37 cellular contexts compared by ENCODE assay signal in genomic region chr6:122283884-122284283, GRCh38.
"Had no signal": no experiment of that assay in that cellular context is flagged by ENCODE, and none has a peak within 500 bp of the region (broad histone marks: within the 10 kb centered on the region; RNA-seq: fewer than 3 reads in every experiment).

No MANE protein-coding gene starts in this region.

- H3K27me3 ChIP-seq: adrenal gland, body of pancreas, brain microvascular endothelial cell, breast epithelium had no signal

- H3K27ac Mint-ChIP-seq: activated B cell treated with CpG ODN at 0.5 μM for 24 hours; activated CD4-positive, alpha-beta memory T cell treated with anti-CD3 and anti-CD28 coated beads for 36 hours; activated CD4-positive, alpha-beta T cell treated with anti-CD3 and anti-CD28 coated beads, Interleukin-2, amount 10 ng/mL, durations not matched to agents 24 days and 14 days; activated CD8-positive, alpha-beta T cell treated with anti-CD3 and anti-CD28 coated beads for 36 hours; activated naive CD4-positive, alpha-beta T cell treated with anti-CD3 and anti-CD28 coated beads for 36 hours; activated naive CD4-positive, alpha-beta T cell treated with anti-CD3 and anti-CD28 coated beads, Interleukin-2, amount 50 U/mL, for 72 hours; activated naive CD8-positive, alpha-beta T cell treated with anti-CD3 and anti-CD28 coated beads for 36 hours; activated T-cell treated with anti-CD3 and anti-CD28 coated beads, Interleukin-2, amount 50 U/mL, for 72 hours; activated T-helper 1 cell treated with anti-CD3 and anti-CD28 coated beads, Interleukin-12 subunit alpha, Interleukin-12 subunit beta, Interleukin-2, Interleukin-4 antibody, amounts not matched to agents 30 ng/mL and 10 ng/mL and 1 ng/mL, durations not matched to agents 14 hours and 24 hours and 36 hours; activated T-helper 17 cell treated with anti-CD3 and anti-CD28 coated beads, Interleukin-2, amount 50 U/mL, for 72 hours; T-helper 1 cell treated with Interleukin-12 subunit alpha and Interleukin-12 subunit beta and Interleukin-4 antibody, amounts not matched to agents 30 μg/mL and 1 μg/mL, for 36 hours; T-helper 2 cell treated with Interferon-gamma antibody and Interleukin-4, amounts not matched to agents 5 μg/mL and 100 μg/mL, for 36 hours had no signal

- FAIRE-seq: astrocyte, TTC549 had no signal

- H3K36me3 Mint-ChIP-seq: activated CD4-positive, alpha-beta memory T cell treated with anti-CD3 and anti-CD28 coated beads for 36 hours; activated naive CD4-positive, alpha-beta T cell treated with anti-CD3 and anti-CD28 coated beads, Interleukin-2, amount 50 U/mL, for 72 hours; activated naive CD8-positive, alpha-beta T cell treated with anti-CD3 and anti-CD28 coated beads for 36 hours had no signal

- H3K4me1 ChIP-seq: adrenal gland, body of pancreas, breast epithelium had no signal

- H3K4me3 ChIP-seq: adrenal gland, body of pancreas, breast epithelium had no signal

- ATAC-seq: activated CD8-positive, alpha-beta T cell treated with anti-CD3 and anti-CD28 coated beads for 36 hours; activated naive CD4-positive, alpha-beta T cell treated with anti-CD3 and anti-CD28 coated beads, Interleukin-2, amount 50 U/mL, for 72 hours; activated T-cell treated with anti-CD3 and anti-CD28 coated beads, Interleukin-2, amount 50 U/mL, for 4 hours; activated T-cell treated with anti-CD3 and anti-CD28 coated beads, Interleukin-2, amount 50 U/mL, for 72 hours; activated T-helper 17 cell treated with anti-CD3 and anti-CD28 coated beads, Interleukin-2, amount 50 U/mL, for 72 hours; body of pancreas had no signal

- H3K4me3 Mint-ChIP-seq: activated B cell treated with CpG ODN at 0.5 μM for 24 hours; activated CD4-positive, alpha-beta memory T cell treated with anti-CD3 and anti-CD28 coated beads for 36 hours; activated CD4-positive, alpha-beta T cell treated with anti-CD3 and anti-CD28 coated beads, Interleukin-2, amount 10 ng/mL, durations not matched to agents 24 days and 14 days; activated CD8-positive, alpha-beta T cell treated with anti-CD3 and anti-CD28 coated beads for 36 hours; activated naive CD4-positive, alpha-beta T cell treated with anti-CD3 and anti-CD28 coated beads for 36 hours; activated naive CD8-positive, alpha-beta T cell treated with anti-CD3 and anti-CD28 coated beads for 36 hours; activated T-cell treated with anti-CD3 and anti-CD28 coated beads, Interleukin-2, amount 50 U/mL, for 4 hours; activated T-cell treated with anti-CD3 and anti-CD28 coated beads, Interleukin-2, amount 50 U/mL, for 72 hours; activated T-helper 1 cell treated with anti-CD3 and anti-CD28 coated beads, Interleukin-12 subunit alpha, Interleukin-12 subunit beta, Interleukin-2, Interleukin-4 antibody, amounts not matched to agents 30 ng/mL and 10 ng/mL and 1 ng/mL, durations not matched to agents 14 hours and 24 hours and 36 hours; activated T-helper 17 cell treated with anti-CD3 and anti-CD28 coated beads, Interleukin-2, amount 50 U/mL, for 72 hours; T-helper 1 cell treated with Interleukin-12 subunit alpha and Interleukin-12 subunit beta and Interleukin-4 antibody, amounts not matched to agents 30 μg/mL and 1 μg/mL, for 36 hours; T-helper 2 cell treated with Interferon-gamma antibody and Interleukin-4, amounts not matched to agents 5 μg/mL and 100 μg/mL, for 36 hours had no signal

- H3K9me3 Mint-ChIP-seq: activated B cell treated with CpG ODN at 0.5 μM for 24 hours; activated CD4-positive, alpha-beta memory T cell treated with anti-CD3 and anti-CD28 coated beads for 36 hours; activated CD4-positive, alpha-beta T cell treated with anti-CD3 and anti-CD28 coated beads, Interleukin-2, amount 10 ng/mL, durations not matched to agents 24 days and 14 days; activated CD8-positive, alpha-beta T cell treated with anti-CD3 and anti-CD28 coated beads for 36 hours; activated naive CD4-positive, alpha-beta T cell treated with anti-CD3 and anti-CD28 coated beads for 36 hours; activated naive CD4-positive, alpha-beta T cell treated with anti-CD3 and anti-CD28 coated beads, Interleukin-2, amount 50 U/mL, for 72 hours; activated naive CD8-positive, alpha-beta T cell treated with anti-CD3 and anti-CD28 coated beads for 36 hours; activated T-cell treated with anti-CD3 and anti-CD28 coated beads, Interleukin-2, amount 50 U/mL, for 4 hours; activated T-cell treated with anti-CD3 and anti-CD28 coated beads, Interleukin-2, amount 50 U/mL, for 72 hours; activated T-helper 1 cell treated with anti-CD3 and anti-CD28 coated beads, Interleukin-12 subunit alpha, Interleukin-12 subunit beta, Interleukin-2, Interleukin-4 antibody, amounts not matched to agents 30 ng/mL and 10 ng/mL and 1 ng/mL, durations not matched to agents 14 hours and 24 hours and 36 hours; activated T-helper 17 cell treated with anti-CD3 and anti-CD28 coated beads, Interleukin-2, amount 50 U/mL, for 72 hours; T-helper 1 cell treated with Interleukin-12 subunit alpha and Interleukin-12 subunit beta and Interleukin-4 antibody, amounts not matched to agents 30 μg/mL and 1 μg/mL, for 36 hours; T-helper 2 cell treated with Interferon-gamma antibody and Interleukin-4, amounts not matched to agents 5 μg/mL and 100 μg/mL, for 36 hours had no signal

- H3K27me3 Mint-ChIP-seq: activated B cell treated with CpG ODN at 0.5 μM for 24 hours; activated CD4-positive, alpha-beta memory T cell treated with anti-CD3 and anti-CD28 coated beads for 36 hours; activated CD4-positive, alpha-beta T cell treated with anti-CD3 and anti-CD28 coated beads, Interleukin-2, amount 10 ng/mL, durations not matched to agents 24 days and 14 days; activated CD8-positive, alpha-beta T cell treated with anti-CD3 and anti-CD28 coated beads for 36 hours; activated T-helper 17 cell treated with anti-CD3 and anti-CD28 coated beads, Interleukin-2, amount 50 U/mL, for 72 hours had no signal

- DNase-seq: activated B cell treated with CpG ODN at 0.5 μM for 24 hours; activated CD4-positive, alpha-beta memory T cell treated with anti-CD3 and anti-CD28 coated beads for 36 hours; activated CD4-positive, alpha-beta T cell treated with anti-CD3 and anti-CD28 coated beads for 4 hours; activated CD4-positive, alpha-beta T cell treated with anti-CD3 and anti-CD28 coated beads, Interleukin-2, amount 10 ng/mL, durations not matched to agents 24 days and 14 days; activated CD4-positive, alpha-beta T cell treated with anti-CD3 and anti-CD28 coated beads, Interleukin-2, amount 50 U/mL, for 1 hour; activated CD4-positive, alpha-beta T cell treated with anti-CD3 and anti-CD28 coated beads, Interleukin-2, amount 50 U/mL, for 4 hours; activated CD4-positive, CD25-positive, alpha-beta regulatory T cell treated with anti-CD3 and anti-CD28 coated beads, Interleukin-2, amount 50 U/mL, for 72 hours; activated CD8-positive, alpha-beta memory T cell treated with anti-CD3 and anti-CD28 coated beads, Interleukin-2, amount 50 U/mL, for 4 hours; activated CD8-positive, alpha-beta T cell treated with anti-CD3 and anti-CD28 coated beads for 36 hours; activated effector memory CD4-positive, alpha-beta T cell treated with anti-CD3 and anti-CD28 coated beads, Interleukin-2, amount 50 U/mL, for 16 hours; activated gamma-delta T cell treated with Interleukin-2 at 50 U/mL for 16 hours; activated naive CD4-positive, alpha-beta T cell; activated naive CD4-positive, alpha-beta T cell treated with anti-CD3 and anti-CD28 coated beads for 36 hours; activated naive CD4-positive, alpha-beta T cell treated with anti-CD3 and anti-CD28 coated beads, Interleukin-2, amount 50 U/mL, for 16 hours; activated naive CD8-positive, alpha-beta T cell treated with anti-CD3 and anti-CD28 coated beads for 36 hours; activated T-cell treated with anti-CD3 and anti-CD28 coated beads for 4 hours; activated T-cell treated with anti-CD3 and anti-CD28 coated beads, Interleukin-2, amount 50 U/mL, for 1 hour; activated T-cell treated with anti-CD3 and anti-CD28 coated beads, Interleukin-2, amount 50 U/mL, for 4 hours; activated T-cell treated with anti-CD3 and anti-CD28 coated beads, Interleukin-2, amount 50 U/mL, for 72 hours; adrenal gland; amniotic stem cell; aorta; body of pancreas; brain microvascular endothelial cell; central memory CD4-positive, alpha-beta T cell; T-helper 1 cell; T-helper 2 cell; T-helper 9 cell had no signal

- H3K4me1 Mint-ChIP-seq: activated B cell treated with CpG ODN at 0.5 μM for 24 hours; activated CD4-positive, alpha-beta T cell treated with anti-CD3 and anti-CD28 coated beads, Interleukin-2, amount 10 ng/mL, durations not matched to agents 24 days and 14 days; activated naive CD8-positive, alpha-beta T cell treated with anti-CD3 and anti-CD28 coated beads for 36 hours; activated T-helper 17 cell treated with anti-CD3 and anti-CD28 coated beads, Interleukin-2, amount 50 U/mL, for 72 hours had no signal

- H3K9me3 ChIP-seq: adrenal gland, body of pancreas, breast epithelium had no signal

- H3K36me3 ChIP-seq: adrenal gland, brain microvascular endothelial cell, breast epithelium had no signal

- H3K27ac ChIP-seq: adrenal gland, body of pancreas, brain microvascular endothelial cell, breast epithelium, VCaP had no signal
